8 cellular contexts compared by ENCODE assay signal in the genomic region with DNA sequence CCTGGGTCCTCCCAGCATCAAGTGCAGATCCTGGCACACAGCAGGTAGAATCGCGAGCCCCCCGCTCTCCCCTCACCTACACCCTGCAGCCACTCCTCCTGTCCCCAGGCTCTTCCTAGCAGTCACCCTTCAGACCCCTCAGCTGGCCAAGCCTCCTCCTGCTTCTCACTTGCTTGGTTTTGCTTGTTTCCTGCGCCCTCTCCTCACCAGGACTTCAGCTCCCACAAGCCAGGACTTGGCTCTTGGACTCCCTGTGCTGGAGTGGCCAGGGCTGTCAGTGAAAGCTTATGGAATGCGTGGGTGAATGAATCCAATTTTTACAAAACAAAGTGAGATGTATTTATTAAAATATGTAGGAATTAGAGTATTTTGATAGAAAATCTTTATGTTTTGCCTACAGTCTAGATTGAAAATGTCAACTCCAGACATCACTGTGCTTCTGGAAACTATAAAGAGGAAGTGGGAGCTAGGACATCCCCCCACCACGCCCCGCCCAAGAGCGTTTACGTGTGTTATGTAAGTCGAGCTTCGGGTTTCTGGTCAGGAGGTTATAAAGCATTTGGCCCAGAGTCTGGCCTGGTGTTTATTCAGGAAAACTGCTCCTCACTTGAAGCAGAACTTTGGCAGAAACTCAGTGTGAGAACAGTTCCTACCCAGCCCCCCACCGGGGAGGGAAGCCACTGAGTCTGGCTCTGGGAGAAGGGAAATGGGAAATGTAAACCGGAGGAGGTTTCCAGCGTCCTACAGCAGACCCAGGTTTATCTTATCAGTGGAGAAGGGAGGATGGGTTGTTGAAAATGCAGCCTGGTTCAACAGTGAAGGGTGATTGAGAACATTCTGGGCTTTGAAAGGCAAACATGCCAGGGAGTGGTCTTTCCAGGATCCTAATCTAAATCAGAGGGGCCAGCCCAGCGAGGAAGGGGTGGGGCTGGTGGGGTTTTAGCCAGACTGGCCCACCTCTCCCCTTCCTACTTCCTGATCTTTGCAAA. TPM values are rescaled to one million over a fixed set of nuclear protein-coding genes. Genes with fewer than 3 reads are reported as not detected.
DNase-seq lines count a peak whose midpoint lies in the region; ATAC-seq and TF ChIP-seq lines count a peak whose summit lies in the region.

No MANE protein-coding gene starts in this region.

- POLR2A ChIA-PET in AG04450 (lab: Yijun Ruan, JAX): interaction anchor here (1.3 to 1.7 kb wide), 3 partner anchors 9 to 18 kb away, joined by 5 to 11 read pairs (median 8); a partner anchor contains a TSS
- POLR2A ChIA-PET in WTC11 (lab: Charles Lee): interaction anchor here (0.7 kb wide), 1 partner anchor 9 kb away, joined by 3 read pairs; a partner anchor contains a TSS

- peaks cover 9% of the 10 kb centered on the region for H3K9me3 Mint-ChIP-seq in WTC11
- H3K9me3 Mint-ChIP-seq in activated T-helper 1 cell treated with anti-CD3 and anti-CD28 coated beads, Interleukin-12 subunit alpha, Interleukin-12 subunit beta, Interleukin-2, Interleukin-4 antibody, amounts not matched to agents 30 ng/mL and 10 ng/mL and 1 ng/mL, durations not matched to agents 14 hours and 24 hours and 36 hours: no peaks in the 10 kb centered on the region

- DNase-seq in AG04450 (ENCODE audit: low read depth, low spot score) (peak; percentile 82), HuH-7.5 (ENCODE audit: low spot score) (peak; percentile 57), WTC11 (ENCODE audit: low spot score) (no peak), Right ventricle myocardium superior (peak; percentile 93), pulmonary artery endothelial cell (ENCODE audit: low read depth, low spot score) (peak; percentile 77)
- DNase-seq in activated T-helper 1 cell treated with anti-CD3 and anti-CD28 coated beads, Interleukin-12 subunit alpha, Interleukin-12 subunit beta, Interleukin-2, Interleukin-4 antibody, amounts not matched to agents 30 ng/mL and 10 ng/mL and 1 ng/mL, durations not matched to agents 14 hours and 24 hours and 36 hours (ENCODE audit: low spot score): no peak

- no peaks in the 10 kb centered on the region for H3K27me3 ChIP-seq in AG04450 (ENCODE audit: control insufficient read depth, insufficient read depth, low read length)

- peak overlapping the region; percentile 76 for H3K27ac Mint-ChIP-seq in WTC11
- no peak overlapping the region for H3K27ac Mint-ChIP-seq in activated T-helper 1 cell treated with anti-CD3 and anti-CD28 coated beads, Interleukin-12 subunit alpha, Interleukin-12 subunit beta, Interleukin-2, Interleukin-4 antibody, amounts not matched to agents 30 ng/mL and 10 ng/mL and 1 ng/mL, durations not matched to agents 14 hours and 24 hours and 36 hours

- H3K4me3 Mint-ChIP-seq in WTC11: peak overlapping the region; percentile 25; the same call in 1 of the 2 replicates
- no peak overlapping the region for H3K4me3 Mint-ChIP-seq in activated T-helper 1 cell treated with anti-CD3 and anti-CD28 coated beads, Interleukin-12 subunit alpha, Interleukin-12 subunit beta, Interleukin-2, Interleukin-4 antibody, amounts not matched to agents 30 ng/mL and 10 ng/mL and 1 ng/mL, durations not matched to agents 14 hours and 24 hours and 36 hours

- peak overlapping the region; percentile 20 for H3K4me3 ChIP-seq in AG04450 (ENCODE audit: low read depth, low read length)

- H3K4me1 Mint-ChIP-seq in WTC11: peaks cover 26% of the 10 kb centered on the region
- peaks cover 6% of the 10 kb centered on the region for H3K4me1 Mint-ChIP-seq in activated T-helper 1 cell treated with anti-CD3 and anti-CD28 coated beads, Interleukin-12 subunit alpha, Interleukin-12 subunit beta, Interleukin-2, Interleukin-4 antibody, amounts not matched to agents 30 ng/mL and 10 ng/mL and 1 ng/mL, durations not matched to agents 14 hours and 24 hours and 36 hours (ENCODE audit: low read depth)

- CTCF ChIA-PET in AG04450 (lab: Charles Lee): interaction anchor here (0.5 to 1.0 kb wide), 4 partner anchors 11 to 181 kb away, joined by 3 to 4 read pairs (median 4); no protein-coding TSS in a partner anchor
- CTCF ChIA-PET in WTC11 (lab: Charles Lee): interaction anchor here (0.7 to 1.3 kb wide), 3 partner anchors 11 to 38 kb away, joined by 3 to 5 read pairs (median 3); no protein-coding TSS in a partner anchor

- H3K27ac ChIP-seq in AG04450 (ENCODE audit: low read depth, low read length): peak overlapping the region; percentile 94

- TF ChIP-seq CTCF in AG04450 (IDR thresholded peaks at IDR 0.05; ENCODE audit: low read depth, low read length) (no peak), WTC11 (IDR thresholded peaks at IDR 0.05) (no peak)

- intact Hi-C loops in Right ventricle myocardium superior (cut with DNase I): no loop called here
- intact Hi-C loops in activated T-helper 1 cell treated with anti-CD3 and anti-CD28 coated beads, Interleukin-12 subunit alpha, Interleukin-12 subunit beta, Interleukin-2, Interleukin-4 antibody, amounts not matched to agents 30 ng/mL and 10 ng/mL and 1 ng/mL, durations not matched to agents 14 hours and 24 hours and 36 hours (cut with micrococcal nuclease): no loop called here

- no peaks in the 10 kb centered on the region for H3K27me3 Mint-ChIP-seq in WTC11 (ENCODE audit: low read depth)
- H3K27me3 Mint-ChIP-seq in activated T-helper 1 cell treated with anti-CD3 and anti-CD28 coated beads, Interleukin-12 subunit alpha, Interleukin-12 subunit beta, Interleukin-2, Interleukin-4 antibody, amounts not matched to agents 30 ng/mL and 10 ng/mL and 1 ng/mL, durations not matched to agents 14 hours and 24 hours and 36 hours (ENCODE audit: insufficient read depth): peaks cover 11% of the 10 kb centered on the region

- ATAC-seq in GM19397 (IDR thresholded peaks at IDR 0.05; ENCODE audit: unreplicated experiment) (peak; percentile 43), WTC11 (no peak), Right ventricle myocardium superior (ENCODE audit: poor library complexity) (peak; percentile 84), HG02970 (IDR thresholded peaks at IDR 0.05; ENCODE audit: low FRiP score, unreplicated experiment) (no peak)

- peaks cover 12% of the 10 kb centered on the region for H3K36me3 Mint-ChIP-seq in WTC11
- H3K36me3 Mint-ChIP-seq in activated T-helper 1 cell treated with anti-CD3 and anti-CD28 coated beads, Interleukin-12 subunit alpha, Interleukin-12 subunit beta, Interleukin-2, Interleukin-4 antibody, amounts not matched to agents 30 ng/mL and 10 ng/mL and 1 ng/mL, durations not matched to agents 14 hours and 24 hours and 36 hours (ENCODE audit: low read depth): no peaks in the 10 kb centered on the region

- H3K9me3 ChIP-seq in AG04450 (ENCODE audit: control insufficient read depth, insufficient read depth, low read length): no peaks in the 10 kb centered on the region

TF ChIP-seq in WTC11, 78 proteins besides CTCF, POLR2A, EP300 and RAD21:
- TF ChIP-seq GABPB1 (CRISPR knock-in tag; IDR thresholded peaks at IDR 0.05) (0 out of 2 replicates have a peak, but pooled peaks have one; percentile 36), ETV6 (CRISPR knock-in tag; IDR thresholded peaks at IDR 0.05) (no peak)
TF ChIP-seq in WTC11: peak in this region for 1.

RNA-seq across cellular contexts. Expression of a gene that starts 8.8 kb away (rescaled TPM):
- 84.1 and 90.8 TPM in 2 replicates for polyA plus RNA-seq in AG04450 (2011; rRNA removed)
- polyA minus RNA-seq in AG04450 (2011; rRNA and poly(A)+ RNA removed): 42.2 and 53.0 TPM in 2 replicates
- 32.6 to 36.7 TPM (median 36.7 TPM) in 3 replicates for total RNA-seq in WTC11 (2021)
- 459 TPM for total RNA-seq in Right ventricle myocardium superior
- 69.0 and 113 TPM in 2 replicates for total RNA-seq in pulmonary artery endothelial cell
- total RNA-seq in activated T-helper 1 cell treated with anti-CD3 and anti-CD28 coated beads, Interleukin-12 subunit alpha, Interleukin-12 subunit beta, Interleukin-2, Interleukin-4 antibody, amounts not matched to agents 30 ng/mL and 10 ng/mL and 1 ng/mL, durations not matched to agents 14 hours and 24 hours and 36 hours: 0.15 and 0.44 TPM in 2 replicates

Comparison
In these comparisons a context has a peak if more than half of its experiments do, and no peak if none do; other contexts are left out.
1. DNase-seq: peak in AG04450 (single experiment), HuH-7.5 (single experiment), Right ventricle myocardium superior (single experiment) and pulmonary artery endothelial cell (single experiment); none in WTC11 (single experiment) and activated T-helper 1 cell treated with anti-CD3 and anti-CD28 coated beads, Interleukin-12 subunit alpha, Interleukin-12 subunit beta, Interleukin-2, Interleukin-4 antibody, amounts not matched to agents 30 ng/mL and 10 ng/mL and 1 ng/mL, durations not matched to agents 14 hours and 24 hours and 36 hours (single experiment).
2. ATAC-seq: peak in GM19397 (single experiment) and Right ventricle myocardium superior (single experiment); none in WTC11 (single experiment) and HG02970 (single experiment).
3. RNA of a gene that starts 8.8 kb away (total RNA-seq): 459 TPM in Right ventricle myocardium superior (single experiment), 69.0 to 113 TPM in pulmonary artery endothelial cell and 32.6 to 36.7 TPM in WTC11; 0.15 to 0.44 TPM in activated T-helper 1 cell treated with anti-CD3 and anti-CD28 coated beads, Interleukin-12 subunit alpha, Interleukin-12 subunit beta, Interleukin-2, Interleukin-4 antibody, amounts not matched to agents 30 ng/mL and 10 ng/mL and 1 ng/mL, durations not matched to agents 14 hours and 24 hours and 36 hours; every median in the first group is over 10 times any median in the second.